16 cellular contexts compared by ENCODE assay signal in the genomic region with DNA sequence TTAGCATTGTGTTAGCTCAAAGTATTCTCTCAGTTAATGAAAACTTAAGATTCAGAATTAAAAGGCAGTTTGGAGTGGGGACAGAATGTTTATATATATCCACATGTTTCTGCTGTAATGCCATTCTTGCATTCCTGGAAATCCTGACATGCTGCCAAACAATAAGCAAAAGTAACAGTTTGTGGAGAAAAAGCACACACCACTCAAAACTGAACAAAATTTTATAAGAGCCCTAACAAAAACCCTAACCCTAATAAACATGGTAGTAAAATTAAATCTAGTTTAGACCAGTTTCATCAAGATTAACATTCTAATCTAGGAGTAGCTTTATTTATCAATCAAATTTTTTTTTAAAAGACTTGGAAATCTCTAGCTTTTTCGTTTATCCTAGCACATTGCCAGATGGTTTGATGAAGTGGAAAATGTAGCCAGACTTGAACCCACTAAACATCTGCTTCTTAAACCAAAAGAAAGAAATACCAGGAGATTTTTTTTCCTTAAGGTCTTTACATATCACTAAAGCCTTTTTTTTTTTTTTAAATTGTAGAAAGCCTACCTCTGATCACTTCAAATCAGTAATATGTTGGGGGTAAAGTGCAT. TPM values are rescaled to one million over a fixed set of nuclear protein-coding genes. Genes with fewer than 3 reads are reported as not detected.
A peak's percentile ranks its signal among the peaks of the same experiment; 100 is the strongest.
DNase-seq lines count a peak whose midpoint lies in the region; ATAC-seq, FAIRE-seq and TF ChIP-seq lines count a peak whose summit lies in the region.
"Had no signal": no experiment of that assay in that cellular context is flagged by ENCODE, and none has a peak within 500 bp of the region (broad histone marks: within the 10 kb centered on the region; RNA-seq: fewer than 3 reads in every experiment).

No MANE protein-coding gene starts in this region.

- H3K36me3 Mint-ChIP-seq in type B pancreatic cell: peaks cover 4% of the 10 kb centered on the region
- peaks cover 0 to 5% (median 4%) of the 10 kb centered on the region in 5 donors for H3K36me3 Mint-ChIP-seq in naive thymus-derived CD4-positive, alpha-beta T cell
- H3K36me3 Mint-ChIP-seq: natural killer cell had no signal

- dilution Hi-C loops in endothelial cell of umbilical vein (cut with MboI; ENCODE audit: extremely low pct_ligation_motif_present, low sequenced_read_pairs): no loop called here

- POLR2A ChIA-PET in AG04450 (lab: Yijun Ruan, JAX) (interaction anchor here (0.6 kb wide), 1 partner anchor 13 kb away, joined by 3 read pairs; no protein-coding TSS in a partner anchor), endothelial cell of umbilical vein (lab: Charles Lee) (no interaction called here)
- POLR2A ChIA-PET in naive thymus-derived CD4-positive, alpha-beta T cell (lab: Charles Lee): interaction anchor here (1.1 kb wide), 1 partner anchor 10 kb away, joined by 8 read pairs; no protein-coding TSS in a partner anchor

- 45 to 55% methylated on average over 1 of the region's 1 CpG for WGBS in testis, 2 donors

- H3K36me3 ChIP-seq in endothelial cell of umbilical vein (ENCODE audit: control insufficient read depth in 2 of 2, extremely low read depth in 1 of 2, insufficient read depth in 2 of 2, low read length in 2 of 2) (no peaks in the 10 kb centered on the region), muscle layer of colon (ENCODE audit: insufficient read depth, low read length) (no peaks in the 10 kb centered on the region), testis (ENCODE audit: low read depth, missing control alignments) (no peaks in the 10 kb centered on the region)
- peaks cover 0 to 6% (median 0%) of the 10 kb centered on the region in 3 experiments for H3K36me3 ChIP-seq in naive thymus-derived CD4-positive, alpha-beta T cell (ENCODE audit: control insufficient read depth in 2 of 3, insufficient read depth in 3 of 3, low read length in 3 of 3)
- H3K36me3 ChIP-seq: spleen had no signal

- BruUV-seq in endothelial cell of umbilical vein (replicated peaks; lab: Mats Ljungman, UMichigan): no TSS peak

- H3K4me1 Mint-ChIP-seq in type B pancreatic cell (ENCODE audit: unreplicated experiment): peaks cover 15% of the 10 kb centered on the region
- H3K4me1 Mint-ChIP-seq in naive thymus-derived CD4-positive, alpha-beta T cell: peaks cover 11 to 43% (median 32%) of the 10 kb centered on the region in 7 donors

- H3K27me3 ChIP-seq in AG04450 (ENCODE audit: control insufficient read depth, insufficient read depth, low read length) (no peaks in the 10 kb centered on the region), endothelial cell of umbilical vein (ENCODE audit: control insufficient read depth in 2 of 2, insufficient read depth in 2 of 2, low read length in 2 of 2) (no peaks in the 10 kb centered on the region), muscle layer of colon (ENCODE audit: control insufficient read depth in 1 of 2, insufficient read depth in 2 of 2, low read length in 2 of 2) (no peaks in the 10 kb centered on the region), testis (no peaks in the 10 kb centered on the region)
- no peaks in the 10 kb centered on the region for H3K27me3 ChIP-seq in naive thymus-derived CD4-positive, alpha-beta T cell (ENCODE audit: control insufficient read depth in 2 of 2, insufficient read depth in 2 of 2, low read length in 2 of 2)
- H3K27me3 ChIP-seq: spleen had no signal

- FAIRE-seq in endothelial cell of umbilical vein (lab: Jason Lieb, UNC): no peak

- intact Hi-C loops in endothelial cell of umbilical vein (cut with micrococcal nuclease): no loop called here
- intact Hi-C loops in testis (cut with DNase I; ENCODE audit: low total_unique reads): no loop called here
- intact Hi-C loops in naive thymus-derived CD4-positive, alpha-beta T cell (cut with micrococcal nuclease): no loop called here

- H3K9me1 ChIP-seq in endothelial cell of umbilical vein (replicated peaks; ENCODE audit: control insufficient read depth, extremely low read depth, insufficient read depth, low read length): no peaks in the 10 kb centered on the region

- TF ChIP-seq EP300 in Ishikawa (IDR thresholded peaks at IDR 0.05; ENCODE audit: borderline replicate concordance): no peak

- no peak for TF ChIP-seq CTCF in AG04450 (IDR thresholded peaks at IDR 0.05; ENCODE audit: low read depth, low read length)
- TF ChIP-seq CTCF in endothelial cell of umbilical vein (IDR thresholded peaks at IDR 0.05; ENCODE audit: extremely low read depth in 1 of 2, insufficient read depth in 1 of 2, low read depth in 1 of 2, low read length in 2 of 2): no peak
- no peak for TF ChIP-seq CTCF in type B pancreatic cell (conservative IDR thresholded peaks at IDR 0.05)
- TF ChIP-seq CTCF in testis (IDR thresholded peaks at IDR 0.05): no peak

- H3K9me3 ChIP-seq in AG04450 (ENCODE audit: control insufficient read depth, insufficient read depth, low read length) (no peaks in the 10 kb centered on the region; the same call in 1 of the 2 replicates), endothelial cell of umbilical vein (replicated peaks; ENCODE audit: control insufficient read depth, insufficient read depth, low read length) (no peaks in the 10 kb centered on the region), muscle layer of colon (ENCODE audit: low read length) (no peaks in the 10 kb centered on the region), testis (no peaks in the 10 kb centered on the region)
- H3K9me3 ChIP-seq in naive thymus-derived CD4-positive, alpha-beta T cell (ENCODE audit: control insufficient read depth in 2 of 3, low read length in 3 of 3): no peaks in the 10 kb centered on the region
- H3K9me3 ChIP-seq: spleen had no signal

- peak overlapping the region; percentile 62 for H3K27ac ChIP-seq in AG04450 (ENCODE audit: low read depth, low read length)
- no peak overlapping the region for H3K27ac ChIP-seq in endothelial cell of umbilical vein (ENCODE audit: insufficient read depth, low read depth, low read length)
- H3K27ac ChIP-seq in muscle layer of colon (ENCODE audit: low read depth, low read length): peak overlapping the region; percentile 24
- no peak overlapping the region for H3K27ac ChIP-seq in testis
- no peak overlapping the region for H3K27ac ChIP-seq in naive thymus-derived CD4-positive, alpha-beta T cell (ENCODE audit: low read depth, low read length)

- H3K27me3 Mint-ChIP-seq in type B pancreatic cell: no peaks in the 10 kb centered on the region
- peaks cover 0 to 3% (median 0%) of the 10 kb centered on the region in 5 donors for H3K27me3 Mint-ChIP-seq in naive thymus-derived CD4-positive, alpha-beta T cell
- H3K27me3 Mint-ChIP-seq: activated naive CD8-positive, alpha-beta T cell treated with anti-CD3 and anti-CD28 coated beads, Interleukin-2, amount 10 ng/mL, durations not matched to agents 7 days and 5 days; effector memory CD8-positive, alpha-beta T cell had no signal

- TF ChIP-seq POLR2A in endothelial cell of umbilical vein (IDR thresholded peaks at IDR 0.05; ENCODE audit: low read depth, low read length) (no peak), testis (IDR thresholded peaks at IDR 0.05) (no peak)

- H3K9me3 Mint-ChIP-seq in type B pancreatic cell: no peaks in the 10 kb centered on the region
- no peaks in the 10 kb centered on the region for H3K9me3 Mint-ChIP-seq in naive thymus-derived CD4-positive, alpha-beta T cell
- H3K9me3 Mint-ChIP-seq: activated naive CD8-positive, alpha-beta T cell treated with anti-CD3 and anti-CD28 coated beads, Interleukin-2, amount 10 ng/mL, durations not matched to agents 7 days and 5 days; effector memory CD8-positive, alpha-beta T cell; natural killer cell had no signal

- H4K20me1 ChIP-seq in endothelial cell of umbilical vein (replicated peaks; ENCODE audit: control insufficient read depth, extremely low read depth, insufficient read depth, low read length): no peaks in the 10 kb centered on the region

- H3K79me2 ChIP-seq in endothelial cell of umbilical vein (ENCODE audit: control insufficient read depth, insufficient read depth, low read length): peaks cover 9% of the 10 kb centered on the region

- H2AFZ ChIP-seq in endothelial cell of umbilical vein (ENCODE audit: low read depth, low read length): no peak overlapping the region

- no peak overlapping the region for H3K9ac ChIP-seq in endothelial cell of umbilical vein (replicated peaks; ENCODE audit: extremely low read depth, insufficient read depth, low read length)
- H3K9ac ChIP-seq in muscle layer of colon (ENCODE audit: low read length): no peak overlapping the region

- H3K4me1 ChIP-seq in endothelial cell of umbilical vein (ENCODE audit: control insufficient read depth, extremely low read depth, insufficient read depth, low read length) (peaks cover 9% of the 10 kb centered on the region), muscle layer of colon (ENCODE audit: insufficient read depth, low read length) (peaks cover 23% of the 10 kb centered on the region), testis (peaks cover 9% of the 10 kb centered on the region)
- peaks cover 14% of the 10 kb centered on the region in 2 donors for H3K4me1 ChIP-seq in naive thymus-derived CD4-positive, alpha-beta T cell (ENCODE audit: control insufficient read depth in 2 of 2, insufficient read depth in 2 of 2, low read length in 2 of 2)

- TF ChIP-seq RAD21 in Ishikawa (IDR thresholded peaks at IDR 0.05; ENCODE audit: low read depth): no peak

- no peak for ATAC-seq in naive thymus-derived CD4-positive, alpha-beta T cell
- ATAC-seq: effector memory CD8-positive, alpha-beta T cell; natural killer cell had no signal

- H3K4me2 ChIP-seq in endothelial cell of umbilical vein (ENCODE audit: insufficient read depth, low read length): no peak overlapping the region

- H3K4me3 Mint-ChIP-seq in type B pancreatic cell: no peak overlapping the region
- no peak overlapping the region for H3K4me3 Mint-ChIP-seq in naive thymus-derived CD4-positive, alpha-beta T cell
- H3K4me3 Mint-ChIP-seq: activated naive CD8-positive, alpha-beta T cell treated with anti-CD3 and anti-CD28 coated beads, Interleukin-2, amount 10 ng/mL, durations not matched to agents 7 days and 5 days; effector memory CD8-positive, alpha-beta T cell; natural killer cell had no signal

- DNase-seq in AG04450 (ENCODE audit: low read depth, low spot score) (peak; percentile 63), endothelial cell of umbilical vein (ENCODE audit: low read depth, low spot score) (peak; percentile 44), type B pancreatic cell (ENCODE audit: extremely low spot score, unreplicated experiment) (no peak), testis (no peak), NCI-H1930 (lab: John Stamatoyannopoulos, UW) (no peak)
- no peak for DNase-seq in naive thymus-derived CD4-positive, alpha-beta T cell
- DNase-seq: activated naive CD8-positive, alpha-beta T cell treated with anti-CD3 and anti-CD28 coated beads, Interleukin-2, amount 10 ng/mL, durations not matched to agents 7 days and 5 days; C1 segment of cervical spinal cord; effector memory CD8-positive, alpha-beta T cell; GF-D8; MV-4-11; natural killer cell; NCI-H524 treated with DMSO at 0.1 percent for 48 hours; spleen had no signal

- H3K27ac Mint-ChIP-seq in type B pancreatic cell: no peak overlapping the region
- no peak overlapping the region for H3K27ac Mint-ChIP-seq in naive thymus-derived CD4-positive, alpha-beta T cell
- H3K27ac Mint-ChIP-seq: activated naive CD8-positive, alpha-beta T cell treated with anti-CD3 and anti-CD28 coated beads, Interleukin-2, amount 10 ng/mL, durations not matched to agents 7 days and 5 days; effector memory CD8-positive, alpha-beta T cell; natural killer cell had no signal

- CTCF ChIA-PET in AG04450 (lab: Charles Lee): interaction anchor here (0.7 to 1.2 kb wide), 3 partner anchors 54 to 798 kb away, joined by 3 to 4 read pairs (median 4); no protein-coding TSS in a partner anchor
- CTCF ChIA-PET in endothelial cell of umbilical vein (lab: Charles Lee): no interaction called here
- CTCF ChIA-PET in naive thymus-derived CD4-positive, alpha-beta T cell (lab: Charles Lee): no interaction called here

- no peak overlapping the region for H3K4me3 ChIP-seq in AG04450 (ENCODE audit: low read depth, low read length)
- H3K4me3 ChIP-seq in endothelial cell of umbilical vein (replicated peaks in 1 of 3; ENCODE audit: insufficient read depth in 1 of 3, low read depth in 1 of 3, low read length in 3 of 3): no peak overlapping the region
- H3K4me3 ChIP-seq in muscle layer of colon (ENCODE audit: low read depth in 1 of 2, low read length in 2 of 2): no peak overlapping the region
- H3K4me3 ChIP-seq in testis: no peak overlapping the region
- no peak overlapping the region for H3K4me3 ChIP-seq in naive thymus-derived CD4-positive, alpha-beta T cell (ENCODE audit: low read length)
- H3K4me3 ChIP-seq: spleen had no signal

RNA-seq across cellular contexts. Expression of a gene that starts 3.7 kb away (rescaled TPM):
- polyA plus RNA-seq in AG04450 (2011; rRNA removed) (23.6 and 29.6 TPM in 2 replicates), endothelial cell of umbilical vein (7.6 and 9.2 TPM in 2 replicates), testis (ENCODE audit: insufficient read depth, low read depth, low replicate concordance) (12.3 TPM)
- 10.8 and 20.1 TPM in 2 replicates for polyA minus RNA-seq in AG04450 (2011; rRNA and poly(A)+ RNA removed)
- total RNA-seq in endothelial cell of umbilical vein (18.2 and 19.6 TPM in 2 replicates), type B pancreatic cell (ENCODE audit: low replicate concordance) (22.4 and 29.9 TPM in 2 replicates), testis (10 to 100 TPM; 28.3 to 33.5 TPM)
- 11.0 and 11.9 TPM in 2 replicates for polyA plus RNA-seq in endothelial cell of umbilical vein (2011; cell fraction: cytosol; rRNA removed)
- 7.9 and 10.6 TPM in 2 replicates for polyA plus RNA-seq in endothelial cell of umbilical vein (2011; cell fraction: nucleus; rRNA removed)
- 14.3 and 21.7 TPM in 2 replicates for polyA plus RNA-seq in endothelial cell of umbilical vein (2012)
- polyA minus RNA-seq in endothelial cell of umbilical vein: 12.4 and 13.6 TPM in 2 replicates
- polyA minus RNA-seq in endothelial cell of umbilical vein (2011; cell fraction: cytosol; rRNA and poly(A)+ RNA removed): 26.4 TPM
- 15.4 and 19.4 TPM in 2 replicates for polyA minus RNA-seq in endothelial cell of umbilical vein (2011; cell fraction: nucleus; rRNA and poly(A)+ RNA removed)
- total RNA-seq in naive thymus-derived CD4-positive, alpha-beta T cell: 10 to 100 TPM in 4 of 5 experiments, 1 to 10 TPM in 1; 7.7 to 19.8 (median 16.1) TPM
- polyA plus RNA-seq in naive thymus-derived CD4-positive, alpha-beta T cell: 10 to 100 TPM; 11.3 to 15.7 TPM

Comparison
In these comparisons a context has a peak if more than half of its experiments do, and no peak if none do; other contexts are left out.
1. DNase-seq: peak in AG04450 (single experiment) and endothelial cell of umbilical vein (single experiment); none in type B pancreatic cell (single experiment), testis (single experiment), naive thymus-derived CD4-positive, alpha-beta T cell (0 of 9) and NCI-H1930 (0 of 2).
2. H3K27ac ChIP-seq: peak in AG04450 (single experiment) and muscle layer of colon (single experiment); none in endothelial cell of umbilical vein (single experiment), testis (0 of 2) and naive thymus-derived CD4-positive, alpha-beta T cell (single experiment).